In genomic region chr9:4297151-4297794, GRCh38 we compare ENCODE assay signal across 8 cellular contexts. TPM values are rescaled to one million over a fixed set of nuclear protein-coding genes. Genes with fewer than 3 reads are reported as not detected.
DNase-seq lines count a peak whose midpoint lies in the region; ATAC-seq and TF ChIP-seq lines count a peak whose summit lies in the region.

No MANE protein-coding gene starts in this region.

- peak; percentile 94 for DNase-seq in EL
- DNase-seq in LNCaP clone FGC (ENCODE audit: low read depth) = no peak
- DNase-seq in dermis blood vessel endothelial cell = peak; percentile 86
- peak; percentile 89 for DNase-seq in left kidney (ENCODE audit: low read depth, low spot score)
- peak; percentile 5 to 25 for DNase-seq in stimulated activated CD4-positive, alpha-beta T cell treated with anti-CD3 and anti-CD28 coated beads, Interleukin-1b, Interleukin-23, amount 100 ng/mL, for 4 hours (ENCODE audit: low read depth in 2 of 2)
- DNase-seq in NCI-H2029 (lab: John Stamatoyannopoulos, UW) = no peak

- peak overlapping the region; percentile 54 for H3K4me3 ChIP-seq in LNCaP clone FGC (ENCODE audit: low read depth, low read length)

- peak overlapping the region; percentile 45; the same call in 1 of the 2 replicates for H3K27ac ChIP-seq in VCaP

- TF ChIP-seq CTCF in LNCaP clone FGC (IDR thresholded peaks at IDR 0.05; ENCODE audit: control insufficient read depth, extremely low read depth, insufficient read depth) (no peak), VCaP (conservative IDR thresholded peaks at IDR 0.05) (peak; percentile 59)

- peak; percentile 24 for ATAC-seq in GM21526 (IDR thresholded peaks at IDR 0.05; ENCODE audit: low FRiP score, unreplicated experiment)

RNA-seq across cellular contexts. Expression of gene GLIS3, which starts 2.6 kb away (rescaled TPM):
- 12.3 and 26.0 TPM in 2 replicates for total RNA-seq in dermis blood vessel endothelial cell

Comparison
In these comparisons a context has a peak if more than half of its experiments do, and no peak if none do; other contexts are left out.
1. DNase-seq: peak in EL (single experiment), dermis blood vessel endothelial cell (single experiment), left kidney (single experiment) and stimulated activated CD4-positive, alpha-beta T cell treated with anti-CD3 and anti-CD28 coated beads, Interleukin-1b, Interleukin-23, amount 100 ng/mL, for 4 hours (2 of 2); none in LNCaP clone FGC (single experiment) and NCI-H2029 (single experiment).